21 cellular contexts compared by ENCODE assay signal in the genomic region with DNA sequence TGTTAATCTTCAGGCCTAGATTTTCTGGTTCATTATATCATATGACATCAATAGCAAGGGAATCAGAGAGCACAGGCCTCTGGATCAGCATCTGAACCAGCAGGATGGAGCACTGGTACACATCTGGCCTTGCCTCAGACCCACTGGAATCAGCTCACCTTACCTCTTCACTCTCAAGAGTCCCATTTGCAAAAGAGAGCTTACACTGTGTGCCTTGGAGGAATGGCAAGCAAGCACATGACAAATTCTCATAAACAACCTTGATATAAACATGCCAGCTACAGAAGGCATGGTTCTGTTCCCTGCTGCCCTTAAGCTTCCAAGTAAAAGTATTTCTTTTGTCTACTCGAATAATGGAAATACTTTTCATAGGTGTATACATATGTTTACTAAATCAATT.
"Had no signal": no experiment of that assay in that cellular context is flagged by ENCODE, and none has a peak within 500 bp of the region (broad histone marks: within the 10 kb centered on the region; RNA-seq: fewer than 3 reads in every experiment).

No MANE protein-coding gene starts in this region.

- DNase-seq: activated CD4-positive, alpha-beta T cell treated with anti-CD3 and anti-CD28 coated beads for 1 hour; activated CD4-positive, alpha-beta T cell treated with anti-CD3 and anti-CD28 coated beads, Interleukin-2, amount 50 U/mL, for 1 hour; activated naive CD4-positive, alpha-beta T cell; activated T-cell treated with anti-CD3 and anti-CD28 coated beads, Interleukin-2, amount 50 U/mL, for 1 hour; adrenal gland; colonic mucosa; head of caudate nucleus; hypothalamus; naive B cell; nucleus accumbens; right lobe of liver; small intestine; stimulated activated CD4-positive, alpha-beta T cell treated with anti-CD3 and anti-CD28 coated beads, Interleukin-2, amount 100 ng/mL, for 24 hours; T-cell; WERI-Rb-1 had no signal

- H3K27me3 Mint-ChIP-seq: activated naive CD8-positive, alpha-beta T cell; stimulated activated memory B cell treated with anti-CD40 and anti-IgM and Interleukin-4, amounts not matched to agents 10 μg/mL and 1 μg/mL and 100 μg/mL, for 72 hours; T-cell had no signal

- H3K4me1 Mint-ChIP-seq: naive B cell; stimulated activated memory B cell treated with anti-CD40 and anti-IgM and Interleukin-4, amounts not matched to agents 10 μg/mL and 1 μg/mL and 100 μg/mL, for 72 hours; T-cell had no signal

- H3K4me3 Mint-ChIP-seq: activated naive CD8-positive, alpha-beta T cell; naive B cell; stimulated activated memory B cell treated with anti-CD40 and anti-IgM and Interleukin-4, amounts not matched to agents 10 μg/mL and 1 μg/mL and 100 μg/mL, for 72 hours; T-cell had no signal

- ATAC-seq: gastroesophageal sphincter; right lobe of liver; stimulated activated memory B cell treated with anti-CD40 and anti-IgM and Interleukin-4, amounts not matched to agents 10 μg/mL and 1 μg/mL and 100 μg/mL, for 72 hours; T-cell had no signal

- H3K27me3 ChIP-seq: adrenal gland, breast epithelium, colonic mucosa, esophagus muscularis mucosa, gastroesophageal sphincter, right lobe of liver had no signal

- H3K4me1 ChIP-seq: adrenal gland, breast epithelium, colonic mucosa had no signal

- H3K27ac ChIP-seq: colonic mucosa, right lobe of liver, thoracic aorta, WERI-Rb-1 had no signal

- H3K27ac Mint-ChIP-seq: activated naive CD8-positive, alpha-beta T cell; naive B cell; stimulated activated memory B cell treated with anti-CD40 and anti-IgM and Interleukin-4, amounts not matched to agents 10 μg/mL and 1 μg/mL and 100 μg/mL, for 72 hours; T-cell had no signal

- H3K9me3 Mint-ChIP-seq: naive B cell; stimulated activated memory B cell treated with anti-CD40 and anti-IgM and Interleukin-4, amounts not matched to agents 10 μg/mL and 1 μg/mL and 100 μg/mL, for 72 hours; T-cell had no signal

- H3K4me3 ChIP-seq: adrenal gland, breast epithelium, colonic mucosa, esophagus muscularis mucosa, gastroesophageal sphincter, right lobe of liver, thoracic aorta had no signal

- H3K36me3 ChIP-seq: adrenal gland, breast epithelium, colonic mucosa, esophagus muscularis mucosa, gastroesophageal sphincter, right lobe of liver, thoracic aorta, WERI-Rb-1 had no signal

- H3K9me3 ChIP-seq: adrenal gland, breast epithelium, colonic mucosa, esophagus muscularis mucosa, gastroesophageal sphincter, right lobe of liver, thoracic aorta had no signal

- H3K36me3 Mint-ChIP-seq: activated naive CD8-positive, alpha-beta T cell; naive B cell; stimulated activated memory B cell treated with anti-CD40 and anti-IgM and Interleukin-4, amounts not matched to agents 10 μg/mL and 1 μg/mL and 100 μg/mL, for 72 hours; T-cell had no signal
